In the genomic region with DNA sequence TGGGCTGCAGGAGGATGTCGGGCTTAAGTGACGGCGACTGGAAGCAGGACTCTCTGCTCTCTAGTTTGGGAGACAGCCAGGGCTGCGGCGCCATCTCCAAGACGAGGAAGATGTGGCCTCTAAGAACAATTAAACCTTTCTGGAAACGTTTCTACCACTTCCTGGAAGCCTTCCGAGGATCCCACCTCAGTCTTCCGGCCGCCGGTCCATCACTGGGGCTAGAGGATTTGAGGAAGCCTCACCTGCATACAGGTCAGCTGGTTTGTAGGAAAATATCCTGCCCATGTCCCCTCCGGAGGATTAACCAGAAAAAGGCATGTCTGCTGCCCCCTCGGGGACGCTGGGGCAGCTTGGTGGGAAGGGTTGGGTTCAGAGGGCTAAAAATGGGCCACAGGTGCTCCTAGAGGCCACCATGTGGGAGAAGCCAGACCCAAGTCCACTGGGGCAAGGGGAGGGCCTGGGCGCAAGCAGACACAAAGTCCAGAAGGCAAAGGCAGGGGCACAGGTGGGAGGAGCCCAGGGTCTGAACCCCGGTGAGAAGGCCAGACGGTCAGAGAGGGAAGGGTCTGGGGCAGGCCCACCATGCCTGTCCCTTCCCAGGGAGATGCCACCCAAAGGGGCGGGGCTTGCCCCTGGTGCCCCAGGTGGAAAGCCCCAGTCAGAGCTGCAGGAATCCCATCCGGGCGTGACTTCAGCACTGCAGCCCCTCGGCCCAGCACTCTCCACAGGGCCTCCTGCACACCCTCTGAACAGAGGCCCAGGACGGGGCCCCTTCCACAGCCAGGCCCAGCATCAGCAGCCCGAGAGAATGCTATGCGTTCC, we compare ENCODE assay signal across 21 cellular contexts.
DNase-seq lines count a peak whose midpoint lies in the region; ATAC-seq, FAIRE-seq and TF ChIP-seq lines count a peak whose summit lies in the region.
"Had no signal": no experiment of that assay in that cellular context is flagged by ENCODE, and none has a peak within 500 bp of the region (broad histone marks: within the 10 kb centered on the region; RNA-seq: fewer than 3 reads in every experiment).

No MANE protein-coding gene starts in this region.

- H3K27ac ChIP-seq in A549: peak overlapping the region; percentile 48 to 77
- H3K27ac ChIP-seq in neural progenitor cell: no peak overlapping the region
- H3K27ac ChIP-seq: Peyer's patch, SK-N-MC had no signal

- H3K27ac Mint-ChIP-seq in Caco-2 (ENCODE audit: unreplicated experiment): peak overlapping the region; percentile 31
- H3K27ac Mint-ChIP-seq in neural progenitor cell: peak overlapping the region; percentile 6
- H3K27ac Mint-ChIP-seq: CD4-positive, CD25-positive, alpha-beta regulatory T cell; HFFc6 had no signal

- H3K79me2 ChIP-seq in neural progenitor cell (ENCODE audit: low read depth): no peaks in the 10 kb centered on the region

- no peaks in the 10 kb centered on the region for H3K36me3 ChIP-seq in Caco-2 (ENCODE audit: control insufficient read depth, insufficient read depth, low read length)
- no peaks in the 10 kb centered on the region for H3K36me3 ChIP-seq in neural progenitor cell
- H3K36me3 ChIP-seq: Peyer's patch had no signal

- TF ChIP-seq POLR2A in A549 (IDR thresholded peaks at IDR 0.05; ENCODE audit: low read length): no peak

- H3K4me2 ChIP-seq in A549: no peak overlapping the region
- no peak overlapping the region for H3K4me2 ChIP-seq in neural progenitor cell

- POLR2A ChIA-PET in A549 (lab: Yijun Ruan, JAX) (no interaction called here), Caco-2 (lab: Charles Lee) (interaction anchor here (0.5 kb wide), 1 partner anchor 82 kb away, joined by 3 read pairs; a partner anchor contains a TSS)

- no peak overlapping the region for H3K4me3 Mint-ChIP-seq in Caco-2 (ENCODE audit: unreplicated experiment)
- H3K4me3 Mint-ChIP-seq in neural progenitor cell: no peak overlapping the region
- H3K4me3 Mint-ChIP-seq: CD4-positive, CD25-positive, alpha-beta regulatory T cell; HFFc6 had no signal

- H3K4me1 ChIP-seq in A549: peaks cover 28% of the 10 kb centered on the region
- peaks cover 56% of the 10 kb centered on the region for H3K4me1 ChIP-seq in Caco-2
- H3K4me1 ChIP-seq in neural progenitor cell: no peaks in the 10 kb centered on the region
- H3K4me1 ChIP-seq: Peyer's patch had no signal

- no peak for TF ChIP-seq RAD21 in A549 (conservative IDR thresholded peaks at IDR 0.05 in 1 of 2, IDR thresholded peaks at IDR 0.05 in 1 of 2)

- H3K27me3 ChIP-seq in Caco-2 (replicated peaks; ENCODE audit: control insufficient read depth, insufficient read depth, low read length) (no peaks in the 10 kb centered on the region), neural progenitor cell (no peaks in the 10 kb centered on the region)
- H3K27me3 ChIP-seq: Peyer's patch had no signal

- no peak for TF ChIP-seq CTCF in A549 (IDR thresholded peaks at IDR 0.05)
- no peak for TF ChIP-seq CTCF in Caco-2 (IDR thresholded peaks at IDR 0.05; ENCODE audit: insufficient read depth in 1 of 2, low read depth in 1 of 2, low read length in 1 of 2, severe bottlenecking in 1 of 2, unreplicated experiment in 1 of 2)
- no peak for TF ChIP-seq CTCF in neural progenitor cell (IDR thresholded peaks at IDR 0.05)

- H4K20me1 ChIP-seq in neural progenitor cell (ENCODE audit: low read depth): no peaks in the 10 kb centered on the region

- H3K36me3 Mint-ChIP-seq in Caco-2 (ENCODE audit: insufficient read depth, unreplicated experiment) (peaks cover 4% of the 10 kb centered on the region), neural progenitor cell (no peaks in the 10 kb centered on the region)
- H3K36me3 Mint-ChIP-seq: CD4-positive, CD25-positive, alpha-beta regulatory T cell had no signal

- intact Hi-C loops in Caco-2 (cut with micrococcal nuclease; ENCODE audit: unreplicated experiment): no loop called here

- H3F3A ChIP-seq in neural progenitor cell (ENCODE audit: low read depth): no peaks in the 10 kb centered on the region

- ATAC-seq in A549: no peak
- ATAC-seq: Right ventricle myocardium inferior had no signal

- H3K9ac ChIP-seq in neural progenitor cell: no peak overlapping the region

- DNase-seq in A549 (ENCODE audit: low read depth in 1 of 2, low spot score in 1 of 2) (no peak), Caco-2 (no peak), islet precursor cell (peak; percentile 47), neural progenitor cell (ENCODE audit: low spot score) (no peak), SHP77 treated with DMSO at 0.1 percent for 48 hours (lab: John Stamatoyannopoulos, UW) (no peak), DMS53 (lab: John Stamatoyannopoulos, UW) (no peak), GM19239 (ENCODE audit: insufficient read length, low spot score) (no peak), ecto neural progenitor cell (ENCODE audit: low spot score) (no peak)
- DNase-seq: Calu3; CD4-positive, CD25-positive, alpha-beta regulatory T cell; HFFc6; Kasumi-1; MM.1S; NCI-H1092 treated with DMSO at 0.1 percent for 48 hours; NCI-H2081 treated with DMSO at 0.1 percent for 48 hours; NCI-H510A; NCI-H82; Peyer's patch had no signal

- FAIRE-seq in A549 (lab: Jason Lieb, UNC): no peak
- FAIRE-seq in GM19239 (lab: Jason Lieb, UNC): no peak
- FAIRE-seq: H54 had no signal

- H3K9me3 Mint-ChIP-seq in Caco-2 (ENCODE audit: unreplicated experiment): no peaks in the 10 kb centered on the region
- H3K9me3 Mint-ChIP-seq in neural progenitor cell: no peaks in the 10 kb centered on the region
- H3K9me3 Mint-ChIP-seq: CD4-positive, CD25-positive, alpha-beta regulatory T cell; HFFc6 had no signal

- H2AFZ ChIP-seq in neural progenitor cell (replicated peaks): no peak overlapping the region

- no peak for TF ChIP-seq EP300 in A549 (IDR thresholded peaks at IDR 0.05)

- H3K27me3 Mint-ChIP-seq in Caco-2 (ENCODE audit: insufficient read depth, unreplicated experiment) (no peaks in the 10 kb centered on the region), neural progenitor cell (ENCODE audit: insufficient read depth, low read depth) (peaks cover 12% of the 10 kb centered on the region)

- WGBS in A549 (ENCODE audit: missing lambda C conversion rate): 91% methylated on average over 24 of the region's 24 CpGs

- no peak overlapping the region for H3K4me3 ChIP-seq in A549
- H3K4me3 ChIP-seq in Caco-2 (ENCODE audit: low read depth, low read length): no peak overlapping the region
- H3K4me3 ChIP-seq in neural progenitor cell: no peak overlapping the region
- H3K4me3 ChIP-seq: Peyer's patch, SK-N-MC had no signal

- BruUV-seq in Caco-2 (replicated peaks; lab: Mats Ljungman, UMichigan): no TSS peak

- CTCF ChIA-PET in A549 (lab: Yijun Ruan, JAX) (no interaction called here), Caco-2 (lab: Charles Lee) (no interaction called here)

- no peaks in the 10 kb centered on the region for H3K9me3 ChIP-seq in A549
- no peaks in the 10 kb centered on the region for H3K9me3 ChIP-seq in Caco-2
- H3K9me3 ChIP-seq in neural progenitor cell (ENCODE audit: low read depth): no peaks in the 10 kb centered on the region
- H3K9me3 ChIP-seq: Peyer's patch had no signal

- peaks cover 53% of the 10 kb centered on the region for H3K4me1 Mint-ChIP-seq in Caco-2 (ENCODE audit: low read depth, unreplicated experiment)
- H3K4me1 Mint-ChIP-seq in neural progenitor cell: peaks cover 25% of the 10 kb centered on the region
- H3K4me1 Mint-ChIP-seq: CD4-positive, CD25-positive, alpha-beta regulatory T cell had no signal

TF ChIP-seq in A549, 52 proteins besides CTCF, POLR2A, EP300 and RAD21:
- no peak for TF ChIP-seq CEBPB (IDR thresholded peaks at IDR 0.05)
- no peak for TF ChIP-seq RARB (CRISPR knock-in tag; IDR thresholded peaks at IDR 0.05)
- TF ChIP-seq, protein P1, sequence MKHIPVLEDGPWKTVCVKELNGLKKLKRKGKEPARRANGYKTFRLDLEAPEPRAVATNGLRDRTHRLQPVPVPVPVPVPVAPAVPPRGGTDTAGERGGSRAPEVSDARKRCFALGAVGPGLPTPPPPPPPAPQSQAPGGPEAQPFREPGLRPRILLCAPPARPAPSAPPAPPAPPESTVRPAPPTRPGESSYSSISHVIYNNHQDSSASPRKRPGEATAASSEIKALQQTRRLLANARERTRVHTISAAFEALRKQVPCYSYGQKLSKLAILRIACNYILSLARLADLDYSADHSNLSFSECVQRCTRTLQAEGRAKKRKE (CRISPR knock-in tag; IDR thresholded peaks at IDR 0.05; ENCODE audit: low read depth): no peak
- no peak for TF ChIP-seq SMC3 (IDR thresholded peaks at IDR 0.05)
- no peak for TF ChIP-seq EHF (CRISPR knock-in tag; IDR thresholded peaks at IDR 0.05)
TF ChIP-seq in A549: peak in this region for 0.
